1 cellular context compared by ENCODE assay signal in genomic region chr9:113375057-113376023, GRCh38.
TF ChIP-seq lines count a peak whose summit lies in the region.

No MANE protein-coding gene starts in this region.

TF ChIP-seq in SK-N-SH treated with all-trans-retinoic acid at 6 μM for 48 hours, 23 proteins besides CTCF, POLR2A, EP300 and RAD21 (continued from another document):
- TF ChIP-seq, protein P1, sequence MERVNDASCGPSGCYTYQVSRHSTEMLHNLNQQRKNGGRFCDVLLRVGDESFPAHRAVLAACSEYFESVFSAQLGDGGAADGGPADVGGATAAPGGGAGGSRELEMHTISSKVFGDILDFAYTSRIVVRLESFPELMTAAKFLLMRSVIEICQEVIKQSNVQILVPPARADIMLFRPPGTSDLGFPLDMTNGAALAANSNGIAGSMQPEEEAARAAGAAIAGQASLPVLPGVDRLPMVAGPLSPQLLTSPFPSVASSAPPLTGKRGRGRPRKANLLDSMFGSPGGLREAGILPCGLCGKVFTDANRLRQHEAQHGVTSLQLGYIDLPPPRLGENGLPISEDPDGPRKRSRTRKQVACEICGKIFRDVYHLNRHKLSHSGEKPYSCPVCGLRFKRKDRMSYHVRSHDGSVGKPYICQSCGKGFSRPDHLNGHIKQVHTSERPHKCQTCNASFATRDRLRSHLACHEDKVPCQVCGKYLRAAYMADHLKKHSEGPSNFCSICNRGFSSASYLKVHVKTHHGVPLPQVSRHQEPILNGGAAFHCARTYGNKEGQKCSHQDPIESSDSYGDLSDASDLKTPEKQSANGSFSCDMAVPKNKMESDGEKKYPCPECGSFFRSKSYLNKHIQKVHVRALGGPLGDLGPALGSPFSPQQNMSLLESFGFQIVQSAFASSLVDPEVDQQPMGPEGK (CRISPR knock-in tag; IDR thresholded peaks at IDR 0.05; ENCODE audit: borderline replicate concordance): no peak
TF ChIP-seq in SK-N-SH treated with all-trans-retinoic acid at 6 μM for 48 hours: peak in this region for 0.
